Comparison of ENCODE assay signal across 8 cellular contexts in genomic region chr9:32526042-32526706, GRCh38. TPM values are rescaled to one million over a fixed set of nuclear protein-coding genes. Genes with fewer than 3 reads are reported as not detected.
DNase-seq lines count a peak whose midpoint lies in the region; ATAC-seq and TF ChIP-seq lines count a peak whose summit lies in the region.

Gene RIGI (minus strand): TSS chr9:32526196. CDS start chr9:32526166, 30 bp downstream.

- H3K36me3 Mint-ChIP-seq in CD4-positive, alpha-beta T cell (ENCODE audit: low read depth), result peaks cover 47% of the 10 kb centered on the region
- H3K36me3 Mint-ChIP-seq in effector memory CD8-positive, alpha-beta T cell (ENCODE audit: insufficient read depth), result peaks cover 22% of the 10 kb centered on the region

- H2AFZ ChIP-seq in mesenchymal stem cell (ENCODE audit: low read depth, low read length), result peak within 1 kb of the TSS; percentile 61

- no peaks in the 10 kb centered on the region for H3K27me3 Mint-ChIP-seq in CD4-positive, alpha-beta T cell
- H3K27me3 Mint-ChIP-seq in effector memory CD8-positive, alpha-beta T cell, result no peaks in the 10 kb centered on the region

- H2BK5ac ChIP-seq in mesenchymal stem cell (ENCODE audit: low read depth, low read length, poor library complexity, severe bottlenecking), result no peak within 1 kb of the TSS

- H3K4me1 ChIP-seq in mesenchymal stem cell (ENCODE audit: control insufficient read depth, insufficient read depth, low read depth, low read length), result peaks cover 7% of the 10 kb centered on the region

- H3K79me1 ChIP-seq in mesenchymal stem cell (replicated peaks; ENCODE audit: low read length, poor library complexity, severe bottlenecking), result peaks cover 16% of the 10 kb centered on the region

- no peak within 1 kb of the TSS for H3K23ac ChIP-seq in mesenchymal stem cell (ENCODE audit: low read length in 2 of 2)

- no peak within 1 kb of the TSS for H4K91ac ChIP-seq in mesenchymal stem cell (ENCODE audit: low read length)

- peak within 1 kb of the TSS; percentile 93 for H3K27ac Mint-ChIP-seq in CD4-positive, alpha-beta T cell
- H3K27ac Mint-ChIP-seq in effector memory CD8-positive, alpha-beta T cell, result peak within 1 kb of the TSS; percentile 93 to 94

- H3K4ac ChIP-seq in mesenchymal stem cell (ENCODE audit: low read depth in 1 of 2, low read length in 2 of 2), result peak within 1 kb of the TSS in 1 of 2 experiments; percentile 61

- H3K18ac ChIP-seq in mesenchymal stem cell (ENCODE audit: low read depth in 1 of 2, low read length in 2 of 2), result peak within 1 kb of the TSS; percentile 66 to 78

- peak within 1 kb of the TSS; percentile 83 for H3K27ac ChIP-seq in CD4-positive, alpha-beta T cell (ENCODE audit: low read depth, low read length)
- peak within 1 kb of the TSS; percentile 88 for H3K27ac ChIP-seq in mesenchymal stem cell (ENCODE audit: low read length, poor library complexity, severe bottlenecking)

- H3K9ac ChIP-seq in mesenchymal stem cell (ENCODE audit: low read length), result peak within 1 kb of the TSS; percentile 99

- H2BK120ac ChIP-seq in mesenchymal stem cell (ENCODE audit: low read depth, low read length), result no peak within 1 kb of the TSS

- H3K4me1 Mint-ChIP-seq in CD4-positive, alpha-beta T cell (ENCODE audit: low read depth), result peaks cover 57% of the 10 kb centered on the region
- peaks cover 30 to 48% of the 10 kb centered on the region in 2 donors for H3K4me1 Mint-ChIP-seq in effector memory CD8-positive, alpha-beta T cell (ENCODE audit: low read depth in 2 of 2)

- POLR2A ChIA-PET in CD4-positive, alpha-beta T cell (lab: Charles Lee), result interaction anchor here (0.6 to 4.4 kb wide), 18 partner anchors 9 to 641 kb away, joined by 3 to 127 read pairs (median 4); partner anchors contain the start of genes ACO1, NDUFB6, SMIM27 and TOPORS

- H3K4me3 ChIP-seq in mesenchymal stem cell (ENCODE audit: insufficient read depth in 1 of 2, low read depth in 1 of 2, low read length in 2 of 2), result peak within 1 kb of the TSS; percentile 63 to 99

- peak within 1 kb of the TSS; percentile 38 for H4K8ac ChIP-seq in mesenchymal stem cell (ENCODE audit: low read length)

- peak; percentile 56 to 88 (median 66) for DNase-seq in CD4-positive, alpha-beta T cell
- DNase-seq in NCI-H82 (lab: John Stamatoyannopoulos, UW), result peak; percentile 77
- peak; percentile 62 to 71 for DNase-seq in activated CD8-positive, alpha-beta memory T cell treated with anti-CD3 and anti-CD28 coated beads for 1 hour (ENCODE audit: extremely low read depth in 1 of 2, low read depth in 1 of 2)
- DNase-seq in effector memory CD8-positive, alpha-beta T cell, result peak; percentile 77 to 84 (median 80)
- peak; percentile 97 for DNase-seq in mesenchymal stem cell
- DNase-seq in stimulated activated CD8-positive, alpha-beta memory T cell treated with anti-CD3 and anti-CD28 coated beads, Interleukin-12 subunit alpha, Interleukin-12 subunit beta, amount 100 ng/mL, for 4 hours (ENCODE audit: low read depth), result peak; percentile 64

- H3K4me3 Mint-ChIP-seq in CD4-positive, alpha-beta T cell, result peak within 1 kb of the TSS; percentile 96
- peak within 1 kb of the TSS; percentile 89 to 94 for H3K4me3 Mint-ChIP-seq in effector memory CD8-positive, alpha-beta T cell

- peak; percentile 72 for TF ChIP-seq CTCF in CD4-positive, alpha-beta T cell (IDR thresholded peaks at IDR 0.05)

- no peaks in the 10 kb centered on the region for H3K9me3 Mint-ChIP-seq in CD4-positive, alpha-beta T cell
- H3K9me3 Mint-ChIP-seq in effector memory CD8-positive, alpha-beta T cell, result no peaks in the 10 kb centered on the region

- CTCF ChIA-PET in CD4-positive, alpha-beta T cell (lab: Charles Lee), result interaction anchor here (0.7 to 3.1 kb wide), 14 partner anchors 12 to 147 kb away, joined by 3 to 35 read pairs (median 4); partner anchors contain the start of genes ACO1, NDUFB6, SMIM27 and TOPORS

- H3K36me3 ChIP-seq in mesenchymal stem cell (ENCODE audit: control insufficient read depth in 1 of 2, insufficient read depth in 2 of 2, low read depth in 1 of 2, low read length in 2 of 2), result no peaks in the 10 kb centered on the region

- H2BK15ac ChIP-seq in mesenchymal stem cell (ENCODE audit: low read depth, poor library complexity, severe bottlenecking), result peak within 1 kb of the TSS; percentile 15

- peak within 1 kb of the TSS in 1 of 2 experiments; percentile 41 for H3K14ac ChIP-seq in mesenchymal stem cell (ENCODE audit: low read length in 2 of 2)

- under 1% methylated on average over 34 of the region's 37 CpGs for WGBS in mesenchymal stem cell

- intact Hi-C loops in CD4-positive, alpha-beta T cell (cut with DNase I, micrococcal nuclease), result loop anchor here (1.0 to 10.0 kb wide), 5 partner anchors 26 to 147 kb away; partner anchors contain the start of genes SMIM27 (in 1 of the 2) and TOPORS (in 1 of the 2)

- H3K27me3 ChIP-seq in CD4-positive, alpha-beta T cell (ENCODE audit: control insufficient read depth, insufficient read depth, low read length), result no peaks in the 10 kb centered on the region
- H3K27me3 ChIP-seq in mesenchymal stem cell (ENCODE audit: control insufficient read depth in 1 of 2, insufficient read depth in 1 of 2, low read length in 2 of 2), result no peaks in the 10 kb centered on the region

- peak within 1 kb of the TSS; percentile 95 for H3K4me2 ChIP-seq in mesenchymal stem cell (ENCODE audit: low read length, poor library complexity, severe bottlenecking)

- H2AK5ac ChIP-seq in mesenchymal stem cell (ENCODE audit: low read length, severe bottlenecking), result no peak within 1 kb of the TSS

- H2BK12ac ChIP-seq in mesenchymal stem cell (ENCODE audit: low read length in 2 of 2), result peak within 1 kb of the TSS in 1 of 2 experiments; percentile 42

- no peaks in the 10 kb centered on the region for H3K9me3 ChIP-seq in CD4-positive, alpha-beta T cell (ENCODE audit: control insufficient read depth, low read length)
- no peaks in the 10 kb centered on the region for H3K9me3 ChIP-seq in mesenchymal stem cell (ENCODE audit: control insufficient read depth, low read length)

- peak; percentile 82 for ATAC-seq in CD4-positive, alpha-beta T cell (ENCODE audit: poor library complexity)
- ATAC-seq in GM19395 (IDR thresholded peaks at IDR 0.05; ENCODE audit: unreplicated experiment) (peak; percentile 72), HG03565 (IDR thresholded peaks at IDR 0.05; ENCODE audit: unreplicated experiment) (peak; percentile 63)
- peak; percentile 77 for ATAC-seq in effector memory CD8-positive, alpha-beta T cell (replicated peaks)

RNA-seq across cellular contexts. Expression of gene RIGI, which starts in this region (rescaled TPM):
- 1 to 10 TPM; 4.9 to 5.0 TPM for total RNA-seq in CD4-positive, alpha-beta T cell
- 10.3 TPM for polyA plus RNA-seq in mesenchymal stem cell (2013, experiment 1 of 2)
- polyA plus RNA-seq in mesenchymal stem cell (2013, experiment 2 of 2), result 10.4 TPM

Comparison
In these comparisons a context has a peak if more than half of its experiments do, and no peak if none do; other contexts are left out.
1. Peak in every context shown above with its lines: DNase-seq, ATAC-seq, H3K4me3 ChIP-seq and H3K27ac ChIP-seq.